Comparison of ENCODE assay signal across 29 cellular contexts in genomic region chr5:127571732-127572131, GRCh38.
"Had no signal": no experiment of that assay in that cellular context is flagged by ENCODE, and none has a peak within 500 bp of the region (broad histone marks: within the 10 kb centered on the region; RNA-seq: fewer than 3 reads in every experiment).

No MANE protein-coding gene starts in this region.

- H3K27me3 ChIP-seq: brain microvascular endothelial cell, MG63 had no signal

- H3K4me1 ChIP-seq: SJSA1 had no signal

- H3K9ac ChIP-seq: SK-N-SH had no signal

- H3K36me3 ChIP-seq: brain microvascular endothelial cell, MG63, SJSA1 had no signal

- FAIRE-seq: K562, TTC549 had no signal

- H3K27ac Mint-ChIP-seq: activated CD4-positive, alpha-beta T cell treated with anti-CD3 and anti-CD28 coated beads for 36 hours; activated CD4-positive, alpha-beta T cell treated with anti-CD3 and anti-CD28 coated beads, Interleukin-2, amount 10 ng/mL, durations not matched to agents 7 days and 5 days; activated CD8-positive, alpha-beta T cell treated with anti-CD3 and anti-CD28 coated beads, Interleukin-2, amount 10 ng/mL, durations not matched to agents 7 days and 5 days; activated naive CD8-positive, alpha-beta T cell treated with anti-CD3 and anti-CD28 coated beads for 36 hours; activated T-helper 1 cell treated with anti-CD3 and anti-CD28 coated beads, Interleukin-12 subunit alpha, Interleukin-12 subunit beta, Interleukin-2, Interleukin-4 antibody, amounts not matched to agents 30 ng/mL and 10 ng/mL and 1 ng/mL, durations not matched to agents 14 hours and 24 hours and 36 hours; T-helper 1 cell treated with Interleukin-12 subunit alpha and Interleukin-12 subunit beta and Interleukin-4 antibody, amounts not matched to agents 30 μg/mL and 1 μg/mL, for 36 hours; T-helper 2 cell treated with Interferon-gamma antibody and Interleukin-4, amounts not matched to agents 5 μg/mL and 100 μg/mL, for 36 hours had no signal

- H3K4me2 ChIP-seq: SK-N-SH had no signal

- H3K4me3 Mint-ChIP-seq: activated CD4-positive, alpha-beta T cell treated with anti-CD3 and anti-CD28 coated beads for 36 hours; activated CD4-positive, alpha-beta T cell treated with anti-CD3 and anti-CD28 coated beads, Interleukin-2, amount 10 ng/mL, durations not matched to agents 7 days and 5 days; activated CD8-positive, alpha-beta T cell treated with anti-CD3 and anti-CD28 coated beads, Interleukin-2, amount 10 ng/mL, durations not matched to agents 7 days and 5 days; activated naive CD8-positive, alpha-beta T cell treated with anti-CD3 and anti-CD28 coated beads for 36 hours; activated T-cell treated with anti-CD3 and anti-CD28 coated beads, Interleukin-2, amount 50 U/mL, for 4 hours; activated T-helper 1 cell treated with anti-CD3 and anti-CD28 coated beads, Interleukin-12 subunit alpha, Interleukin-12 subunit beta, Interleukin-2, Interleukin-4 antibody, amounts not matched to agents 30 ng/mL and 10 ng/mL and 1 ng/mL, durations not matched to agents 14 hours and 24 hours and 36 hours; T-helper 1 cell treated with Interleukin-12 subunit alpha and Interleukin-12 subunit beta and Interleukin-4 antibody, amounts not matched to agents 30 μg/mL and 1 μg/mL, for 36 hours; T-helper 2 cell treated with Interferon-gamma antibody and Interleukin-4, amounts not matched to agents 5 μg/mL and 100 μg/mL, for 36 hours had no signal

- H3K27ac ChIP-seq: brain microvascular endothelial cell, SJSA1 had no signal

- H3K9me3 ChIP-seq: SJSA1, SK-N-SH had no signal

- H3K4me3 ChIP-seq: K562, MG63, SJSA1 had no signal

- ATAC-seq: activated CD4-positive, alpha-beta T cell treated with anti-CD3 and anti-CD28 coated beads for 36 hours; activated CD8-positive, alpha-beta T cell treated with anti-CD3 and anti-CD28 coated beads, Interleukin-2, amount 10 ng/mL, durations not matched to agents 7 days and 5 days; activated T-cell treated with anti-CD3 and anti-CD28 coated beads, Interleukin-2, amount 50 U/mL, for 4 hours; K562; Panc1 had no signal

- DNase-seq: activated CD4-positive, alpha-beta T cell treated with anti-CD3 and anti-CD28 coated beads for 36 hours; activated CD4-positive, alpha-beta T cell treated with anti-CD3 and anti-CD28 coated beads, Interleukin-2, amount 10 ng/mL, durations not matched to agents 7 days and 5 days; activated CD4-positive, alpha-beta T cell treated with anti-CD3 and anti-CD28 coated beads, Interleukin-2, amount 50 U/mL, for 48 hours; activated CD8-positive, alpha-beta T cell treated with anti-CD3 and anti-CD28 coated beads, Interleukin-2, amount 10 ng/mL, durations not matched to agents 7 days and 5 days; activated naive CD4-positive, alpha-beta T cell treated with anti-CD3 and anti-CD28 coated beads, Interleukin-2, amount 50 U/mL, for 16 hours; activated naive CD8-positive, alpha-beta T cell treated with anti-CD3 and anti-CD28 coated beads for 36 hours; activated T-cell treated with anti-CD3 and anti-CD28 coated beads, Interleukin-2, amount 50 U/mL, for 4 hours; amniotic stem cell; aorta; brain microvascular endothelial cell; central memory CD4-positive, alpha-beta T cell; MG63; NCI-H1092; NCI-H1436 treated with DMSO at 0.1 percent for 48 hours; NCI-H1694 treated with DMSO at 0.1 percent for 48 hours; NCI-H2029; NCI-H510A; NCI-H526; NCI-H748 treated with DMSO at 0.1 percent for 48 hours; NK-92 treated with Interleukin-12 subunit alpha and Interleukin-12 subunit beta, amount 100 ng/mL, for 24 hours; SHP77 treated with DMSO at 0.1 percent for 48 hours; SK-N-SH had no signal
